Comparison of ENCODE assay signal across 8 cellular contexts in genomic region chr19:12090807-12091206, GRCh38. TPM values are rescaled to one million over a fixed set of nuclear protein-coding genes. Genes with fewer than 3 reads are reported as not detected.
DNase-seq lines count a peak whose midpoint lies in the region; ATAC-seq lines count a peak whose summit lies in the region.

No MANE protein-coding gene starts in this region.

- DNase-seq in G401 (ENCODE audit: low spot score): peak; percentile 21
- peak; percentile 55 for DNase-seq in NCI-H146 treated with DMSO at 0.1 percent for 48 hours (lab: John Stamatoyannopoulos, UW; ENCODE audit: unreplicated experiment)
- DNase-seq in activated CD4-positive, alpha-beta T cell treated with anti-CD3 and anti-CD28 coated beads, Interleukin-2, amount 50 U/mL, for 4 hours: peak; percentile 47 to 48
- peak; percentile 3 to 27 (median 6) for DNase-seq in effector memory CD4-positive, alpha-beta T cell
- peak; percentile 66 for DNase-seq in mesendoderm
- DNase-seq in stimulated activated CD8-positive, alpha-beta memory T cell treated with anti-CD3 and anti-CD28 coated beads, Interleukin-4, amount 100 ng/mL, for 24 hours (ENCODE audit: low read depth): peak; percentile 47
- DNase-seq in NCI-H510A treated with DMSO at 0.1 percent for 48 hours (lab: John Stamatoyannopoulos, UW): no peak

- no peaks in the 10 kb centered on the region for H3K27me3 ChIP-seq in effector memory CD4-positive, alpha-beta T cell (replicated peaks; ENCODE audit: control insufficient read depth, insufficient read depth, low read length, poor library complexity, severe bottlenecking)
- H3K27me3 ChIP-seq in mesendoderm (ENCODE audit: insufficient read depth, low read length, poor library complexity): no peaks in the 10 kb centered on the region

- H3K4me1 ChIP-seq in effector memory CD4-positive, alpha-beta T cell (ENCODE audit: control insufficient read depth, insufficient read depth, low read length, poor library complexity, severe bottlenecking): peaks cover 5% of the 10 kb centered on the region
- no peaks in the 10 kb centered on the region for H3K4me1 ChIP-seq in mesendoderm (ENCODE audit: control insufficient read depth, low read depth, low read length)

- H3K9me3 ChIP-seq in effector memory CD4-positive, alpha-beta T cell (ENCODE audit: control insufficient read depth, low read length): no peaks in the 10 kb centered on the region

- H2BK5ac ChIP-seq in mesendoderm (ENCODE audit: low read length): no peak overlapping the region

- no peaks in the 10 kb centered on the region for H3K36me3 ChIP-seq in effector memory CD4-positive, alpha-beta T cell (ENCODE audit: control insufficient read depth, insufficient read depth, low read length)
- peaks cover 2% of the 10 kb centered on the region for H3K36me3 ChIP-seq in mesendoderm (ENCODE audit: control insufficient read depth, insufficient read depth, low read length)

- no peak overlapping the region for H3K4ac ChIP-seq in mesendoderm (ENCODE audit: low read depth, low read length)

- H3K9ac ChIP-seq in mesendoderm (ENCODE audit: low read length): no peak overlapping the region

- ATAC-seq in GM21367 (IDR thresholded peaks at IDR 0.05; ENCODE audit: unreplicated experiment): no peak

- H3K56ac ChIP-seq in mesendoderm (ENCODE audit: low read length): no peak overlapping the region

- H2BK120ac ChIP-seq in mesendoderm (ENCODE audit: low read depth, low read length): no peak overlapping the region

- WGBS in mesendoderm (ENCODE audit: extremely low coverage, insufficient coverage, low lambda C conversion rate): no CpG with 5 or more reads among the region's 5 CpGs

- no peak overlapping the region for H3K4me2 ChIP-seq in mesendoderm (ENCODE audit: low read length)

- no peak overlapping the region for H2BK15ac ChIP-seq in mesendoderm (replicated peaks; ENCODE audit: low read depth)

- H3K23ac ChIP-seq in mesendoderm (ENCODE audit: low read length): no peak overlapping the region

- H3K27ac ChIP-seq in effector memory CD4-positive, alpha-beta T cell (ENCODE audit: insufficient read depth, low read length, poor library complexity, severe bottlenecking): no peak overlapping the region
- H3K27ac ChIP-seq in mesendoderm (ENCODE audit: low read depth, low read length): no peak overlapping the region

- no peak overlapping the region for H2AK5ac ChIP-seq in mesendoderm (ENCODE audit: low read length)

- H3K79me1 ChIP-seq in mesendoderm (ENCODE audit: low read length): peaks cover 5% of the 10 kb centered on the region

- H4K8ac ChIP-seq in mesendoderm (ENCODE audit: low read depth, low read length): no peak overlapping the region

- no peak overlapping the region for H3K4me3 ChIP-seq in effector memory CD4-positive, alpha-beta T cell (ENCODE audit: insufficient read depth, low read depth, low read length, poor library complexity, severe bottlenecking)
- no peak overlapping the region for H3K4me3 ChIP-seq in mesendoderm (ENCODE audit: low read length)

- in situ Hi-C loops in G401 (cut with HindIII; ENCODE audit: low sequenced_read_pairs): no loop called here

- H3K79me2 ChIP-seq in mesendoderm (ENCODE audit: control insufficient read depth, insufficient read depth, low read length): peaks cover 11% of the 10 kb centered on the region

- H3K18ac ChIP-seq in mesendoderm (ENCODE audit: low read length): no peak overlapping the region

- H4K5ac ChIP-seq in mesendoderm (ENCODE audit: low read length): no peak overlapping the region

RNA-seq across cellular contexts. Expression of gene ZNF844, which starts 26.3 kb away (rescaled TPM):
- total RNA-seq in G401 (2014; rRNA removed; shearing (Covaris generic)): 1.2 and 2.3 TPM in 2 replicates
- polyA plus RNA-seq in mesendoderm (2013, experiment 1 of 2): 2.6 TPM
- polyA plus RNA-seq in mesendoderm (2013, experiment 2 of 2): 2.3 TPM

RNA-seq across cellular contexts. Expression of gene ZNF878, which starts 38.0 kb away (rescaled TPM):
- total RNA-seq in G401 (2014; rRNA removed; shearing (Covaris generic)): 1.4 and 1.9 TPM in 2 replicates
- 1.2 TPM for polyA plus RNA-seq in mesendoderm (2013, experiment 1 of 2)
- polyA plus RNA-seq in mesendoderm (2013, experiment 2 of 2): 1.5 TPM

RNA-seq across cellular contexts. Expression of gene ZNF20, which starts 49.3 kb away (rescaled TPM):
- total RNA-seq in G401 (2014; rRNA removed; shearing (Covaris generic)): 1.2 TPM in 1 of 2 replicates, not detected in the other
- polyA plus RNA-seq in mesendoderm (2013, experiment 1 of 2): 3.5 TPM
- 3.2 TPM for polyA plus RNA-seq in mesendoderm (2013, experiment 2 of 2)

RNA-seq across cellular contexts. Expression of gene ZNF433, which starts 55.3 kb away (rescaled TPM):
- 0.43 TPM in 1 of 2 replicates, not detected in the other for total RNA-seq in G401 (2014; rRNA removed; shearing (Covaris generic))
- 1.1 TPM for polyA plus RNA-seq in mesendoderm (2013, experiment 1 of 2)
- 0.59 TPM for polyA plus RNA-seq in mesendoderm (2013, experiment 2 of 2)
